In the genomic region with DNA sequence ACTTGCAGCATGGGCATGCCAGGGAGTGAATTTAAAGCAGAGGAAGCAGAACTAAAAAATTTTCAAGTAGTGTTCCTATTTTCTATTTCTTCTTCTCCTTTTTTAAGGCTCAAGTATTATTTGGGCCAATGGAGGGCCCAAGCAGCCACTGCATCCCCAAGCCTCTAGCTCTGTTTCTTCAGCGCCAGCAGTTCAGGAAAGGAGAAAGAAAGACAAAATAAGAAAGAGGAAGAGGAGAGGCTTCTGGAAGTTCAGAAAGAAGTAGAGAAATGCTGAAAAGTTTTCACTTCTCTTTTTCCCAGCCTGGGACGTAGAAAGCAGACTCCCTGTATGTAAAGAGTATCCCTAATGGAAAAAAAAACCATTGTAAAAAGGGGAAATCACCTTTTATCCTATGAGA, we compare ENCODE assay signal across 23 cellular contexts.
DNase-seq lines count a peak whose midpoint lies in the region; ATAC-seq and TF ChIP-seq lines count a peak whose summit lies in the region.
"Had no signal": no experiment of that assay in that cellular context is flagged by ENCODE, and none has a peak within 500 bp of the region (broad histone marks: within the 10 kb centered on the region; RNA-seq: fewer than 3 reads in every experiment).

No MANE protein-coding gene starts in this region.

- H3K9me2 ChIP-seq in Karpas-422 (replicated peaks; ENCODE audit: insufficient read depth, low read length), result no peaks in the 10 kb centered on the region

- no peaks in the 10 kb centered on the region for H3K79me2 ChIP-seq in Karpas-422 (ENCODE audit: low read length)
- no peaks in the 10 kb centered on the region for H3K79me2 ChIP-seq in OCI-LY3 (ENCODE audit: low read length)

- H3K9me3 ChIP-seq in Karpas-422 (ENCODE audit: low read length) (no peaks in the 10 kb centered on the region), OCI-LY3 (ENCODE audit: insufficient read depth, low read length) (no peaks in the 10 kb centered on the region)
- H3K9me3 ChIP-seq: neutrophil, suprapubic skin had no signal

- H3K4me2 ChIP-seq in Karpas-422 (ENCODE audit: low read depth, low read length, poor library complexity, severe bottlenecking), result no peak overlapping the region
- peak overlapping the region; percentile 12; the same call in 1 of the 2 replicates for H3K4me2 ChIP-seq in OCI-LY3 (ENCODE audit: low read length)
- H3K4me2 ChIP-seq: GM23338 had no signal

- 87 to 91% methylated on average over 2 of the region's 2 CpGs for WGBS in lower leg skin, 2 donors

- H3K27me3 ChIP-seq in Karpas-422 (ENCODE audit: low read length) (no peaks in the 10 kb centered on the region), OCI-LY3 (ENCODE audit: low read depth, low read length) (no peaks in the 10 kb centered on the region)
- H3K27me3 ChIP-seq: neutrophil, suprapubic skin had no signal

- TF ChIP-seq POLR2A in lower leg skin (IDR thresholded peaks at IDR 0.05), result no peak

- no peak overlapping the region for H3K27ac ChIP-seq in Karpas-422 (ENCODE audit: low read length)
- no peak overlapping the region for H3K27ac ChIP-seq in OCI-LY3 (ENCODE audit: low read length)
- H3K27ac ChIP-seq: neutrophil, suprapubic skin had no signal

- H2AFZ ChIP-seq in Karpas-422 (ENCODE audit: low read length) (0 out of 2 replicates have a peak overlapping the region, but pooled peaks have one; percentile 23), OCI-LY3 (ENCODE audit: low read depth, low read length) (no peak overlapping the region)
- H2AFZ ChIP-seq: GM23338 had no signal

- H3K4me3 ChIP-seq in Karpas-422 (ENCODE audit: low read length), result no peak overlapping the region
- H3K4me3 ChIP-seq in OCI-LY3 (ENCODE audit: low read length), result no peak overlapping the region
- H3K4me3 ChIP-seq in lower leg skin (ENCODE audit: low read depth, poor library complexity, severe bottlenecking), result no peak overlapping the region
- H3K4me3 ChIP-seq: GM23338, suprapubic skin had no signal

- DNase-seq in Karpas-422 (no peak), left lobe of liver (ENCODE audit: low spot score) (no peak), sciatic nerve (ENCODE audit: low spot score) (no peak), dermis blood vessel endothelial cell (no peak), lower leg skin (ENCODE audit: low spot score in 2 of 2) (no peak)
- DNase-seq: activated naive CD4-positive, alpha-beta T cell treated with anti-CD3 and anti-CD28 coated beads for 36 hours; activated T-cell treated with anti-CD3 and anti-CD28 coated beads, Interleukin-2, amount 50 U/mL, for 72 hours; CD4-positive, alpha-beta T cell; effector CD4-positive, alpha-beta T cell; kidney; mesenchymal stem cell; NCI-H1105 treated with DMSO at 0.1 percent for 48 hours; NCI-H2029 treated with DMSO at 0.1 percent for 48 hours; NCI-H345; stimulated activated CD4-positive, alpha-beta T cell treated with anti-CD3 and anti-CD28 coated beads, Interleukin-15, amount 100 ng/mL, for 24 hours; stimulated activated naive CD4-positive, alpha-beta T cell; SW 1271; T-helper 9 cell had no signal

- ATAC-seq in left lobe of liver (peak; percentile 36), sciatic nerve (peak; percentile 70), HG02642 (IDR thresholded peaks at IDR 0.05; ENCODE audit: poor library complexity, unreplicated experiment) (no peak)
- ATAC-seq: activated T-cell treated with anti-CD3 and anti-CD28 coated beads, Interleukin-2, amount 50 U/mL, for 72 hours; GM23338 had no signal

- H3K36me3 ChIP-seq in Karpas-422 (ENCODE audit: insufficient read depth, low read length) (no peaks in the 10 kb centered on the region), OCI-LY3 (replicated peaks; ENCODE audit: low read depth, low read length) (no peaks in the 10 kb centered on the region)
- H3K36me3 ChIP-seq: neutrophil, suprapubic skin had no signal

- H3K9ac ChIP-seq in Karpas-422 (ENCODE audit: low read length), result no peak overlapping the region
- no peak overlapping the region for H3K9ac ChIP-seq in OCI-LY3 (ENCODE audit: low read length)

- peaks cover 14% of the 10 kb centered on the region for H3K4me1 ChIP-seq in Karpas-422 (ENCODE audit: low read length)
- peaks cover 8% of the 10 kb centered on the region for H3K4me1 ChIP-seq in OCI-LY3 (ENCODE audit: low read length)
- H3K4me1 ChIP-seq: suprapubic skin had no signal

- TF ChIP-seq CTCF in OCI-LY3 (IDR thresholded peaks at IDR 0.05; ENCODE audit: low read depth, low read length), result no peak
- no peak for TF ChIP-seq CTCF in lower leg skin (IDR thresholded peaks at IDR 0.05)

- H4K20me1 ChIP-seq in Karpas-422 (ENCODE audit: insufficient read depth, low read depth, low read length) (no peaks in the 10 kb centered on the region), OCI-LY3 (ENCODE audit: insufficient read depth, low read length) (no peaks in the 10 kb centered on the region)

- intact Hi-C loops in sciatic nerve (cut with DNase I) (no loop called here), lower leg skin (cut with DNase I; ENCODE audit: low total_unique reads) (no loop called here)
